In genomic region chr13:109196896-109197295, GRCh38 we compare ENCODE assay signal across 1 cellular context.
TF ChIP-seq lines count a peak whose summit lies in the region.

No MANE protein-coding gene starts in this region.

TF ChIP-seq in WTC11, 78 proteins besides CTCF, POLR2A, EP300 and RAD21 (continued from another document):
- no peak for TF ChIP-seq PRDM15 (CRISPR knock-in tag; IDR thresholded peaks at IDR 0.05)
TF ChIP-seq in WTC11: peak in this region for 0.
